1 cellular context compared by ENCODE assay signal in the genomic region with DNA sequence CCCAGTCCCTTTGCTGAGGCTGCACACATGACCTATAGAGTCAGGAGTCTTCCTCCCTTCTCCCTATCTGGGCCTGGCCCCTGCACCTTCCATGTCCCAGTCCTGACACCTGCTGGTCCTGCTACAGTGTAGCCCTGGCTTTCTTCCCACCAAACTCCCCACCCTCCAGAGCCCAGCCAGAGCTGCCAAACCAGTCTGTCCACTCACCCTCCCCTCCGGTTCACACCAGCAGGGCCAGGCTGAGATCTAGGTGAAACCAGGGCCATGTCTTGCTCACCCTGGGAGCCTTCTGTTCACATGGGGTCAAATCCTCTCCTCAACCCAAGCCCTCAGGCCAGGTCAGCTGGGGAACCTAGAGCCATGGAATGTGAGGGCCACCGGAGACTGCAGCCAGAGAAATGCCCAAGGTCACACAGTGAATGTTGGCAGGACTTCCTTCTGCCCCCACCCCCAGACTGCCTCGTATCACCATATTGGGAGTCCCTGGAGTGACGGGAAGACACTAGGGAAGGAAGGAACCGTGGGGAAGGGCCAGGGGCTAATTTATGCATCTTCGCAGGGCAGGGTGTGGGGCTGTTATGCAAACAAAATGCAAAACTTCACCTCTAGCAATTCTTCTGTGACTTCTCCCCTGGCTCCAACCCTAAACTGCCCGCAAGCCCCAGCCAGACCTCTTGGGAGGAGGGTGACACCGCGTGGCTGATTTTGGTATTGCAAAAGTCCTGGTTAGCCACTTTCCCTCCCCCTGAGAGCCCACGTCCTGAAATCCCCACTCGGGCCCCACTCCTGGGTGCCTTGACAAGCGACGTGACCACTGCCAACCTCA.
A peak's percentile ranks its signal among the peaks of the same experiment; 100 is the strongest.
TF ChIP-seq lines count a peak whose summit lies in the region.

No MANE protein-coding gene starts in this region.

TF ChIP-seq in IMR-90, 13 proteins besides CTCF, POLR2A, EP300 and RAD21:
- TF ChIP-seq CEBPB (IDR thresholded peaks at IDR 0.05; ENCODE audit: low read depth, low read length), result no peak
- no peak for TF ChIP-seq MAFK (IDR thresholded peaks at IDR 0.05; ENCODE audit: low read depth, low read length)
- TF ChIP-seq MAZ (IDR thresholded peaks at IDR 0.05; ENCODE audit: borderline replicate concordance, low read depth, low read length), result peak; percentile 58; the same call in 1 of the 2 replicates
- no peak for TF ChIP-seq RCOR1 (IDR thresholded peaks at IDR 0.05; ENCODE audit: insufficient replicate concordance, low read length)
- peak; percentile 98 for TF ChIP-seq SMC3 (IDR thresholded peaks at IDR 0.05; ENCODE audit: low read depth, low read length)
TF ChIP-seq in IMR-90: peak in this region for 2.
